ENCODE assay signal across 8 cellular contexts in the genomic region with DNA sequence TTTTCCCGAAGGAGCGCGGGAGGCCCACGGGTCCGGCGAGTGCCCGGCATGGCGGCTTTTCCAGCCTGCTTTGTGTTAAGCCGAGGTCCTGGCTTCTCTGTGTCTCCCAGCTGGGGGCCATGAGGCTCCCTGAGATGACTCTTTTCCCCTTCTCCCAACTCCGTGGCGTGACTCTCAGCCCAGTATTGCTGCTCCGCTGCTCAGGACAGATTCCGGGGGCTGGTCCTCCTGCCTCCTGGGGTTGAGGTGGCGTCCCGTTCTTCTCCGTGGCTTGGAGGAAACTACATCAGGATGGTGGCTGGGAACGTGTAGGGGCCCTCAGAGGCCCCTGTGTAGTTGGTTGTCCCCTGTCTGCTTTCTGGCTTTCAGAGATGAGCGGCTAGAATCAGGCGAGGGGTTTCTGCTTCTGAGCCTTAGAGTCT. TPM values are rescaled to one million over a fixed set of nuclear protein-coding genes. Genes with fewer than 3 reads are reported as not detected.
A peak's percentile ranks its signal among the peaks of the same experiment; 100 is the strongest.
DNase-seq lines count a peak whose midpoint lies in the region; ATAC-seq and TF ChIP-seq lines count a peak whose summit lies in the region.

No MANE protein-coding gene starts in this region.

- peak overlapping the region; percentile 78 for H3K4me3 Mint-ChIP-seq in central memory CD8-positive, alpha-beta T cell

- dilution Hi-C loops in IMR-90 (cut with HindIII; ENCODE audit: low sequenced_read_pairs, unreplicated experiment): no loop called here

- TF ChIP-seq POLR2A in IMR-90 (IDR thresholded peaks at IDR 0.05; ENCODE audit: low read depth, low read length): no peak

- DNase-seq in AG04449 (ENCODE audit: low read depth, low spot score) (no peak), IMR-90 (no peak), pons (ENCODE audit: low spot score) (no peak), NCI-H82 (lab: John Stamatoyannopoulos, UW) (no peak), ureter (ENCODE audit: low spot score) (no peak)
- no peak for DNase-seq in central memory CD8-positive, alpha-beta T cell (ENCODE audit: low spot score in 2 of 2)
- no peak for DNase-seq in stimulated activated CD8-positive, alpha-beta memory T cell treated with anti-CD3 and anti-CD28 coated beads, Interleukin-4, amount 100 ng/mL, for 48 hours

- 0 out of 2 replicates have a peak overlapping the region, but pooled peaks have one; percentile 9 for H3K4ac ChIP-seq in IMR-90 (ENCODE audit: low read depth, low read length)

- H2AFZ ChIP-seq in IMR-90 (replicated peaks; ENCODE audit: low read length, poor library complexity): no peak overlapping the region

- H3K18ac ChIP-seq in IMR-90 (ENCODE audit: low read depth, low read length): no peak overlapping the region

- H3K27me3 ChIP-seq in IMR-90 (ENCODE audit: control insufficient read depth, insufficient read depth, low read length) (no peaks in the 10 kb centered on the region), mucosa of rectum (ENCODE audit: control insufficient read depth in 2 of 2, insufficient read depth in 2 of 2, low read length in 2 of 2) (no peaks in the 10 kb centered on the region)

- H2BK20ac ChIP-seq in IMR-90 (ENCODE audit: low read depth, low read length): no peak overlapping the region

- no peak overlapping the region for H2BK5ac ChIP-seq in IMR-90 (ENCODE audit: low read depth, low read length, poor library complexity, severe bottlenecking)

- peaks cover 18% of the 10 kb centered on the region for H3K4me1 ChIP-seq in IMR-90 (ENCODE audit: control insufficient read depth, insufficient read depth, low read length)
- peaks cover 14 to 20% of the 10 kb centered on the region in 2 donors for H3K4me1 ChIP-seq in mucosa of rectum (ENCODE audit: control insufficient read depth in 2 of 2, insufficient read depth in 2 of 2, low read length in 2 of 2)

- no peak overlapping the region for H3K27ac Mint-ChIP-seq in central memory CD8-positive, alpha-beta T cell (ENCODE audit: low read depth)

- no peak overlapping the region for H3K56ac ChIP-seq in IMR-90 (ENCODE audit: extremely low read depth, insufficient read depth, low read length)

- peaks cover 5% of the 10 kb centered on the region for H3K9me1 ChIP-seq in IMR-90 (ENCODE audit: insufficient read depth, low read length)

- no TSS peak for BruUV-seq in IMR-90 (replicated peaks; lab: Mats Ljungman, UMichigan)

- POLR2A ChIA-PET in AG04449 (lab: Yijun Ruan, JAX) (interaction anchor here (1.2 to 1.6 kb wide), 2 partner anchors 11 to 15 kb away, joined by 4 read pairs; a partner anchor contains a TSS), IMR-90 (lab: Charles Lee; ENCODE audit: unreplicated experiment) (no interaction called here)

- peak overlapping the region; percentile 82 for H3K4me3 ChIP-seq in AG04449 (ENCODE audit: low read depth, low read length)
- peak overlapping the region; percentile 99 for H3K4me3 ChIP-seq in IMR-90 (ENCODE audit: insufficient read depth, low read depth, low read length)
- H3K4me3 ChIP-seq in mucosa of rectum (ENCODE audit: low read length in 2 of 2): peak overlapping the region; percentile 85

- H4K5ac ChIP-seq in IMR-90 (ENCODE audit: low read depth, low read length): no peak overlapping the region

- no peak overlapping the region for H2BK15ac ChIP-seq in IMR-90 (ENCODE audit: low read depth, low read length)

- H3K23ac ChIP-seq in IMR-90 (ENCODE audit: low read depth, low read length): no peak overlapping the region

- CTCF ChIA-PET in AG04449 (lab: Yijun Ruan, JAX): interaction anchor here (1.0 to 7.1 kb wide), 4 partner anchors 13 to 93 kb away, joined by 5 to 47 read pairs (median 6); a partner anchor contains a TSS
- CTCF ChIA-PET in IMR-90 (lab: Yijun Ruan, JAX): no interaction called here

- peaks cover 59% of the 10 kb centered on the region for H3K36me3 ChIP-seq in IMR-90 (ENCODE audit: control insufficient read depth, insufficient read depth, low read length)
- H3K36me3 ChIP-seq in mucosa of rectum (ENCODE audit: control insufficient read depth in 2 of 2, insufficient read depth in 2 of 2, low read length in 2 of 2): peaks cover 25 to 31% of the 10 kb centered on the region in 2 donors

- H3K36me3 Mint-ChIP-seq in central memory CD8-positive, alpha-beta T cell (ENCODE audit: insufficient read depth): peaks cover 8% of the 10 kb centered on the region

- WGBS in IMR-90 (ENCODE audit: extremely low coverage in 2 of 2, insufficient read length in 1 of 2), 2 experiments: 2% methylated on average over 8 of the region's 19 CpGs; no CpG with 5 or more reads in 1 of the 2 experiments

- H3K9me3 Mint-ChIP-seq in central memory CD8-positive, alpha-beta T cell: no peaks in the 10 kb centered on the region

- peak overlapping the region; percentile 91 for H2AK9ac ChIP-seq in IMR-90 (replicated peaks; ENCODE audit: low read depth, low read length, poor library complexity)

- peaks cover 4% of the 10 kb centered on the region; the same call in 1 of the 2 replicates for H4K20me1 ChIP-seq in IMR-90 (ENCODE audit: insufficient read depth, low read length)

- peaks cover 5% of the 10 kb centered on the region for H3K4me1 Mint-ChIP-seq in central memory CD8-positive, alpha-beta T cell

- H3K9ac ChIP-seq in IMR-90 (ENCODE audit: low read depth, low read length): peak overlapping the region; percentile 94
- H3K9ac ChIP-seq in mucosa of rectum (ENCODE audit: low read depth in 1 of 2, low read length in 2 of 2): peak overlapping the region; percentile 66 to 72

- ATAC-seq in IMR-90 (ENCODE audit: low read depth): peak; percentile 4; the same call in 1 of the 2 replicates
- ATAC-seq in central memory CD8-positive, alpha-beta T cell (replicated peaks; ENCODE audit: extremely low read depth, poor library complexity, severe bottlenecking): no peak

- in situ Hi-C loops in IMR-90 (cut with MboI; ENCODE audit: low sequenced_read_pairs): no loop called here

- H3K14ac ChIP-seq in IMR-90 (replicated peaks; ENCODE audit: low read depth, low read length): no peak overlapping the region

- TF ChIP-seq CTCF in AG04449 (IDR thresholded peaks at IDR 0.05; ENCODE audit: insufficient read depth, low read length, missing control alignments) (no peak), IMR-90 (conservative IDR thresholded peaks at IDR 0.05; ENCODE audit: low read depth, low read length) (no peak)

- H3K27ac ChIP-seq in IMR-90 (ENCODE audit: insufficient read depth, low read length) (peak overlapping the region; percentile 27), mucosa of rectum (ENCODE audit: low read depth in 2 of 2, low read length in 2 of 2) (no peak overlapping the region)

- peaks cover 16 to 45% of the 10 kb centered on the region in 2 experiments for H3K79me1 ChIP-seq in IMR-90 (ENCODE audit: low read depth in 1 of 2, low read length in 2 of 2)

- intact Hi-C loops in IMR-90 (cut with micrococcal nuclease): no loop called here

- H3K27me3 Mint-ChIP-seq in central memory CD8-positive, alpha-beta T cell: no peaks in the 10 kb centered on the region

- no peak overlapping the region for H4K8ac ChIP-seq in IMR-90 (ENCODE audit: low read depth in 2 of 2, low read length in 2 of 2)

- 0 out of 2 replicates have a peak overlapping the region, but pooled peaks have one; percentile 23 for H2AK5ac ChIP-seq in IMR-90 (ENCODE audit: low read depth, low read length)

- no peak for TF ChIP-seq RAD21 in IMR-90 (IDR thresholded peaks at IDR 0.05; ENCODE audit: low read length)

- H4K91ac ChIP-seq in IMR-90 (ENCODE audit: insufficient read depth, low read depth, low read length): no peak overlapping the region

- no peak overlapping the region for H2BK120ac ChIP-seq in IMR-90 (ENCODE audit: low read depth, low read length)

- peak overlapping the region; percentile 93 for H3K4me2 ChIP-seq in IMR-90 (ENCODE audit: low read depth, low read length)

- H3K9me3 ChIP-seq in IMR-90 (ENCODE audit: control insufficient read depth, insufficient read depth, low read length) (no peaks in the 10 kb centered on the region), mucosa of rectum (ENCODE audit: control insufficient read depth in 2 of 2, low read length in 2 of 2) (no peaks in the 10 kb centered on the region)

TF ChIP-seq in IMR-90, 13 proteins besides CTCF, POLR2A, EP300 and RAD21 (continues in another document):
- TF ChIP-seq MXI1 (IDR thresholded peaks at IDR 0.05; ENCODE audit: borderline replicate concordance, low read depth, low read length) (no peak; the same call in 1 of the 2 replicates), BHLHE40 (IDR thresholded peaks at IDR 0.05; ENCODE audit: low read depth, low read length) (no peak)
- TF ChIP-seq, protein P1, sequence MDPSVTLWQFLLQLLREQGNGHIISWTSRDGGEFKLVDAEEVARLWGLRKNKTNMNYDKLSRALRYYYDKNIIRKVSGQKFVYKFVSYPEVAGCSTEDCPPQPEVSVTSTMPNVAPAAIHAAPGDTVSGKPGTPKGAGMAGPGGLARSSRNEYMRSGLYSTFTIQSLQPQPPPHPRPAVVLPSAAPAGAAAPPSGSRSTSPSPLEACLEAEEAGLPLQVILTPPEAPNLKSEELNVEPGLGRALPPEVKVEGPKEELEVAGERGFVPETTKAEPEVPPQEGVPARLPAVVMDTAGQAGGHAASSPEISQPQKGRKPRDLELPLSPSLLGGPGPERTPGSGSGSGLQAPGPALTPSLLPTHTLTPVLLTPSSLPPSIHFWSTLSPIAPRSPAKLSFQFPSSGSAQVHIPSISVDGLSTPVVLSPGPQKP (IDR thresholded peaks at IDR 0.05; ENCODE audit: borderline replicate concordance, low read depth, low read length): no peak

RNA-seq across cellular contexts. Expression of a gene that starts 1.0 kb away (rescaled TPM):
- total RNA-seq in IMR-90 (2012; rRNA removed): 177 and 181 TPM in 2 replicates
- polyA plus RNA-seq in IMR-90 (2012; rRNA removed): 157 and 168 TPM in 2 replicates
- polyA plus RNA-seq in IMR-90 (2012; cell fraction: cytosol; rRNA removed): 93.5 and 156 TPM in 2 replicates
- polyA plus RNA-seq in IMR-90 (2012; cell fraction: nucleus; rRNA removed; ENCODE audit: low replicate concordance): 234 and 517 TPM in 2 replicates
- 91.2 TPM for total RNA-seq in ureter

RNA-seq across cellular contexts. Expression of a gene that starts 1.0 kb away (rescaled TPM):
- total RNA-seq in IMR-90 (2012; rRNA removed) (6.8 and 8.6 TPM in 2 replicates), ureter (30.0 TPM)
- 47.3 and 51.1 TPM in 2 replicates for polyA plus RNA-seq in IMR-90 (2012; rRNA removed)
- 27.2 and 51.3 TPM in 2 replicates for polyA plus RNA-seq in IMR-90 (2012; cell fraction: cytosol; rRNA removed)
- polyA plus RNA-seq in IMR-90 (2012; cell fraction: nucleus; rRNA removed; ENCODE audit: low replicate concordance): 271 and 643 TPM in 2 replicates

RNA-seq across cellular contexts. Expression of a gene that starts 13.0 kb away (rescaled TPM):
- total RNA-seq in IMR-90 (2012; rRNA removed): 26.9 and 29.0 TPM in 2 replicates
- polyA plus RNA-seq in IMR-90 (2012; rRNA removed): 76.9 and 95.3 TPM in 2 replicates
- 60.1 and 65.0 TPM in 2 replicates for polyA plus RNA-seq in IMR-90 (2012; cell fraction: cytosol; rRNA removed)
- polyA plus RNA-seq in IMR-90 (2012; cell fraction: nucleus; rRNA removed; ENCODE audit: low replicate concordance): 435 and 1,044 TPM in 2 replicates
- 158 TPM for total RNA-seq in ureter

RNA-seq across cellular contexts. Expression of a gene that starts 15.2 kb away (rescaled TPM):
- total RNA-seq in IMR-90 (2012; rRNA removed) (36.6 and 36.9 TPM in 2 replicates), ureter (176 TPM)
- polyA plus RNA-seq in IMR-90 (2012; rRNA removed): 129 and 139 TPM in 2 replicates
- 135 and 154 TPM in 2 replicates for polyA plus RNA-seq in IMR-90 (2012; cell fraction: cytosol; rRNA removed)
- polyA plus RNA-seq in IMR-90 (2012; cell fraction: nucleus; rRNA removed; ENCODE audit: low replicate concordance): 94.9 and 309 TPM in 2 replicates

RNA-seq across cellular contexts. Expression of a gene that starts 21.2 kb away (rescaled TPM):
- total RNA-seq in IMR-90 (2012; rRNA removed): 5.7 and 7.2 TPM in 2 replicates
- polyA plus RNA-seq in IMR-90 (2012; rRNA removed): 23.4 and 32.0 TPM in 2 replicates
- 34.9 and 48.2 TPM in 2 replicates for polyA plus RNA-seq in IMR-90 (2012; cell fraction: cytosol; rRNA removed)
- polyA plus RNA-seq in IMR-90 (2012; cell fraction: nucleus; rRNA removed; ENCODE audit: low replicate concordance): 20.2 and 75.8 TPM in 2 replicates
- total RNA-seq in ureter: 5.0 TPM
